1 cellular context compared by ENCODE assay signal in the genomic region with DNA sequence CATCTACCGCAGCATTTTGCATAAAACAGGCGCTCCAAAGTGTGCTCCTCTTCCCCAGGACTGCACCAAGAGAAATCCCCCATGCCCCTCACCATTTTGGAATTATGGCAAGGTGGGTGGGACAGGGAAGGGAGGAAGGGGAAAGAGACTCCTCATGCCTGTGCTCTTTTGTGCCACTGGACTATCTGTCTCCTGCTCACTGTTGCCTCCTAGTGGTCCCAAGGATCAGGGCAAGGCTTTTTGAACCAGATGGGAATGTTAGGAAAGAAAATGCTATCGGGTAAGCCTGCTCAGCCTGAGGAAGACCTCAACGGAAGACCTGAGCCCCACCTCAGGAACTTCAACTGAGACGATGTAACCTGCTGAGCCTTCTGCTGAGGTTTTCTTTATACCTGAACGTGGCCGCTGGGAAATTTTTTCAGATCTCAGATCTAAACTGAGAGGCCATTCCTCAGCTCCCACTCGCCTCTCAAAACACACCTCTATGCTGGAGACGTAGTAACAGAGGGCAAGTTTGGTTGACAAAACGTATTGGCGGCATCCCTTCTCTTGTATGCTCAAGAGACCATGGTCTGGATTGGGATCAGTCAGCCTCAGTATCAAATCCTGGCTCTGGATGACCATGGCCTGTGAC.
TF ChIP-seq lines count a peak whose summit lies in the region.

No MANE protein-coding gene starts in this region.

TF ChIP-seq in GM23338, 12 proteins besides CTCF, POLR2A, EP300 and RAD21 (continued from another document):
- TF ChIP-seq, protein P1, sequence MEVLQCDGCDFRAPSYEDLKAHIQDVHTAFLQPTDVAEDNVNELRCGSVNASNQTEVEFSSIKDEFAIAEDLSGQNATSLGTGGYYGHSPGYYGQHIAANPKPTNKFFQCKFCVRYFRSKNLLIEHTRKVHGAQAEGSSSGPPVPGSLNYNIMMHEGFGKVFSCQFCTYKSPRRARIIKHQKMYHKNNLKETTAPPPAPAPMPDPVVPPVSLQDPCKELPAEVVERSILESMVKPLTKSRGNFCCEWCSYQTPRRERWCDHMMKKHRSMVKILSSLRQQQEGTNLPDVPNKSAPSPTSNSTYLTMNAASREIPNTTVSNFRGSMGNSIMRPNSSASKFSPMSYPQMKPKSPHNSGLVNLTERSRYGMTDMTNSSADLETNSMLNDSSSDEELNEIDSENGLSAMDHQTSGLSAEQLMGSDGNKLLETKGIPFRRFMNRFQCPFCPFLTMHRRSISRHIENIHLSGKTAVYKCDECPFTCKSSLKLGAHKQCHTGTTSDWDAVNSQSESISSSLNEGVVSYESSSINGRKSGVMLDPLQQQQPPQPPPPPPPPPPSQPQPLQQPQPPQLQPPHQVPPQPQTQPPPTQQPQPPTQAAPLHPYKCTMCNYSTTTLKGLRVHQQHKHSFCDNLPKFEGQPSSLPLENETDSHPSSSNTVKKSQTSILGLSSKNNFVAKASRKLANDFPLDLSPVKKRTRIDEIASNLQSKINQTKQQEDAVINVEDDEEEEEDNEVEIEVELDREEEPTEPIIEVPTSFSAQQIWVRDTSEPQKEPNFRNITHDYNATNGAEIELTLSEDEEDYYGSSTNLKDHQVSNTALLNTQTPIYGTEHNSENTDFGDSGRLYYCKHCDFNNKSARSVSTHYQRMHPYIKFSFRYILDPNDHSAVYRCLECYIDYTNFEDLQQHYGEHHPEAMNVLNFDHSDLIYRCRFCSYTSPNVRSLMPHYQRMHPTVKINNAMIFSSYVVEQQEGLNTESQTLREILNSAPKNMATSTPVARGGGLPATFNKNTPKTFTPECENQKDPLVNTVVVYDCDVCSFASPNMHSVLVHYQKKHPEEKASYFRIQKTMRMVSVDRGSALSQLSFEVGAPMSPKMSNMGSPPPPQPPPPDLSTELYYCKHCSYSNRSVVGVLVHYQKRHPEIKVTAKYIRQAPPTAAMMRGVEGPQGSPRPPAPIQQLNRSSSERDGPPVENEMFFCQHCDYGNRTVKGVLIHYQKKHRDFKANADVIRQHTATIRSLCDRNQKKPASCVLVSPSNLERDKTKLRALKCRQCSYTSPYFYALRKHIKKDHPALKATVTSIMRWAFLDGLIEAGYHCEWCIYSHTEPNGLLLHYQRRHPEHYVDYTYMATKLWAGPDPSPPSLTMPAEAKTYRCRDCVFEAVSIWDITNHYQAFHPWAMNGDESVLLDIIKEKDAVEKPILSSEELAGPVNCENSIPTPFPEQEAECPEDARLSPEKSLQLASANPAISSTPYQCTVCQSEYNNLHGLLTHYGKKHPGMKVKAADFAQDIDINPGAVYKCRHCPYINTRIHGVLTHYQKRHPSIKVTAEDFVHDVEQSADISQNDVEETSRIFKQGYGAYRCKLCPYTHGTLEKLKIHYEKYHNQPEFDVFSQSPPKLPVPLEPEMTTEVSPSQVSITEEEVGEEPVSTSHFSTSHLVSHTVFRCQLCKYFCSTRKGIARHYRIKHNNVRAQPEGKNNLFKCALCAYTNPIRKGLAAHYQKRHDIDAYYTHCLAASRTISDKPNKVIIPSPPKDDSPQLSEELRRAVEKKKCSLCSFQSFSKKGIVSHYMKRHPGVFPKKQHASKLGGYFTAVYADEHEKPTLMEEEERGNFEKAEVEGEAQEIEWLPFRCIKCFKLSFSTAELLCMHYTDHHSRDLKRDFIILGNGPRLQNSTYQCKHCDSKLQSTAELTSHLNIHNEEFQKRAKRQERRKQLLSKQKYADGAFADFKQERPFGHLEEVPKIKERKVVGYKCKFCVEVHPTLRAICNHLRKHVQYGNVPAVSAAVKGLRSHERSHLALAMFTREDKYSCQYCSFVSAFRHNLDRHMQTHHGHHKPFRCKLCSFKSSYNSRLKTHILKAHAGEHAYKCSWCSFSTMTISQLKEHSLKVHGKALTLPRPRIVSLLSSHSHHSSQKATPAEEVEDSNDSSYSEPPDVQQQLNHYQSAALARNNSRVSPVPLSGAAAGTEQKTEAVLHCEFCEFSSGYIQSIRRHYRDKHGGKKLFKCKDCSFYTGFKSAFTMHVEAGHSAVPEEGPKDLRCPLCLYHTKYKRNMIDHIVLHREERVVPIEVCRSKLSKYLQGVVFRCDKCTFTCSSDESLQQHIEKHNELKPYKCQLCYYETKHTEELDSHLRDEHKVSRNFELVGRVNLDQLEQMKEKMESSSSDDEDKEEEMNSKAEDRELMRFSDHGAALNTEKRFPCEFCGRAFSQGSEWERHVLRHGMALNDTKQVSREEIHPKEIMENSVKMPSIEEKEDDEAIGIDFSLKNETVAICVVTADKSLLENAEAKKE (CRISPR knock-in tag; IDR thresholded peaks at IDR 0.05): no peak
- TF ChIP-seq, protein P2, sequence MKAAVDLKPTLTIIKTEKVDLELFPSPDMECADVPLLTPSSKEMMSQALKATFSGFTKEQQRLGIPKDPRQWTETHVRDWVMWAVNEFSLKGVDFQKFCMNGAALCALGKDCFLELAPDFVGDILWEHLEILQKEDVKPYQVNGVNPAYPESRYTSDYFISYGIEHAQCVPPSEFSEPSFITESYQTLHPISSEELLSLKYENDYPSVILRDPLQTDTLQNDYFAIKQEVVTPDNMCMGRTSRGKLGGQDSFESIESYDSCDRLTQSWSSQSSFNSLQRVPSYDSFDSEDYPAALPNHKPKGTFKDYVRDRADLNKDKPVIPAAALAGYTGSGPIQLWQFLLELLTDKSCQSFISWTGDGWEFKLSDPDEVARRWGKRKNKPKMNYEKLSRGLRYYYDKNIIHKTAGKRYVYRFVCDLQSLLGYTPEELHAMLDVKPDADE (IDR thresholded peaks at IDR 0.05): no peak
